In genomic region chr12:123633379-123634141, GRCh38 we compare ENCODE assay signal across 8 cellular contexts. TPM values are rescaled to one million over a fixed set of nuclear protein-coding genes. Genes with fewer than 3 reads are reported as not detected.
DNase-seq lines count a peak whose midpoint lies in the region; ATAC-seq, FAIRE-seq and TF ChIP-seq lines count a peak whose summit lies in the region.

TSS of gene EIF2B1 (minus strand) at chr12:123633686. CDS start at chr12:123633557, 129 bp downstream.
TSS of gene GTF2H3 (plus strand) at chr12:123633829. CDS start at chr12:123633860, 31 bp downstream.

- H3K4me1 ChIP-seq in HUES64 (ENCODE audit: insufficient read depth, low read length) (no peaks in the 10 kb centered on the region), OCI-LY1 (ENCODE audit: insufficient read depth, low read length, severe bottlenecking) (peaks cover 22% of the 10 kb centered on the region)

- H3K4me3 ChIP-seq in HUES64 (ENCODE audit: low read length) (peak within 1 kb of the TSS; percentile 99), OCI-LY1 (ENCODE audit: low read depth, low read length, poor library complexity, severe bottlenecking) (peak within 1 kb of the TSS; percentile 92)

- H3K79me2 ChIP-seq in OCI-LY1 (ENCODE audit: insufficient read depth, low read length): peaks cover 31% of the 10 kb centered on the region

- peak; percentile 93 for ATAC-seq in GM21447 (IDR thresholded peaks at IDR 0.05; ENCODE audit: unreplicated experiment)

- CTCF ChIA-PET in Calu3 (lab: Charles Lee): no interaction called here

- FAIRE-seq in endometrium (lab: Jason Lieb, UNC): peak; percentile 50

- H3K36me3 ChIP-seq in HUES64 (ENCODE audit: insufficient read depth, low read length): peaks cover 28% of the 10 kb centered on the region
- peaks cover 25% of the 10 kb centered on the region for H3K36me3 ChIP-seq in OCI-LY1 (ENCODE audit: insufficient read depth, low read length)

- no peaks in the 10 kb centered on the region for H3F3A ChIP-seq in OCI-LY1 (ENCODE audit: insufficient read depth, low read length)

- H3K9me3 Mint-ChIP-seq in Calu3 (ENCODE audit: low read depth, unreplicated experiment) (no peaks in the 10 kb centered on the region), mesothelial cell of epicardium (no peaks in the 10 kb centered on the region)

- under 1% methylated on average over 52 of the region's 52 CpGs for WGBS in HUES64

- H2AFZ ChIP-seq in OCI-LY1 (ENCODE audit: low read length): no peak within 1 kb of the TSS

- H3K4me3 Mint-ChIP-seq in Calu3 (ENCODE audit: low read depth, unreplicated experiment) (peak within 1 kb of the TSS; percentile 95), mesothelial cell of epicardium (peak within 1 kb of the TSS; percentile 92)

- H3K9ac ChIP-seq in HUES64 (ENCODE audit: low read depth, low read length): peak within 1 kb of the TSS; percentile 99
- H3K9ac ChIP-seq in OCI-LY1 (ENCODE audit: low read length): peak within 1 kb of the TSS; percentile 98

- TF ChIP-seq CTCF in Calu3 (IDR thresholded peaks at IDR 0.05; ENCODE audit: unreplicated experiment) (no peak), OCI-LY1 (IDR thresholded peaks at IDR 0.05; ENCODE audit: low read length) (no peak), mesothelial cell of epicardium (IDR thresholded peaks at IDR 0.05; ENCODE audit: unreplicated experiment) (no peak)

- H3K27ac Mint-ChIP-seq in Calu3 (ENCODE audit: unreplicated experiment) (peak within 1 kb of the TSS; percentile 97), mesothelial cell of epicardium (peak within 1 kb of the TSS; percentile 97)

- DNase-seq in Calu3 (peak; percentile 97), mesothelial cell of epicardium (ENCODE audit: low spot score in 2 of 2, unreplicated experiment in 2 of 2) (peak; percentile 89 to 95)
- DNase-seq in activated CD8-positive, alpha-beta memory T cell treated with anti-CD3 and anti-CD28 coated beads, Interleukin-2, amount 50 U/mL, for 4 hours: peak; percentile 98
- DNase-seq in stimulated activated CD8-positive, alpha-beta memory T cell treated with anti-CD3 and anti-CD28 coated beads, Interleukin-15, amount 100 ng/mL, for 48 hours (ENCODE audit: low read depth in 2 of 2): peak; percentile 96 to 97

- intact Hi-C loops in Calu3 (cut with micrococcal nuclease; ENCODE audit: unreplicated experiment): no loop called here

- H3K9me2 ChIP-seq in OCI-LY1 (ENCODE audit: low read depth, low read length): no peaks in the 10 kb centered on the region

- H3K27me3 Mint-ChIP-seq in Calu3 (ENCODE audit: unreplicated experiment): no peaks in the 10 kb centered on the region
- H3K27me3 Mint-ChIP-seq in mesothelial cell of epicardium (ENCODE audit: low read depth): no peaks in the 10 kb centered on the region

- no peaks in the 10 kb centered on the region for H3K27me3 ChIP-seq in HUES64 (ENCODE audit: insufficient read depth, low read length)
- no peaks in the 10 kb centered on the region for H3K27me3 ChIP-seq in OCI-LY1 (ENCODE audit: insufficient read depth, low read length)

- H3K27ac ChIP-seq in HUES64 (ENCODE audit: low read depth, low read length): peak within 1 kb of the TSS; percentile 82
- peak within 1 kb of the TSS; percentile 24 for H3K27ac ChIP-seq in OCI-LY1 (ENCODE audit: low read depth, low read length, poor library complexity, severe bottlenecking)

- BruUV-seq in Calu3 (replicated peaks; lab: Mats Ljungman, UMichigan): no TSS peak

- H3K4me1 Mint-ChIP-seq in Calu3 (ENCODE audit: low read depth, unreplicated experiment) (peaks cover 20% of the 10 kb centered on the region), mesothelial cell of epicardium (peaks cover 15% of the 10 kb centered on the region)

- H3K4me2 ChIP-seq in OCI-LY1 (ENCODE audit: low read length): peak within 1 kb of the TSS; percentile 91

- no peaks in the 10 kb centered on the region for H4K20me1 ChIP-seq in OCI-LY1 (ENCODE audit: insufficient read depth, low read length)

- H3K36me3 Mint-ChIP-seq in Calu3 (ENCODE audit: insufficient read depth, unreplicated experiment) (peaks cover 50% of the 10 kb centered on the region), mesothelial cell of epicardium (peaks cover 15% of the 10 kb centered on the region)

- H3K9me3 ChIP-seq in HUES64 (ENCODE audit: insufficient read depth, low read depth, low read length) (no peaks in the 10 kb centered on the region), OCI-LY1 (ENCODE audit: low read length) (no peaks in the 10 kb centered on the region)

RNA-seq across cellular contexts. Expression of gene EIF2B1, which starts in this region (rescaled TPM):
- total RNA-seq in Calu3 (2022) (57.0 and 63.6 TPM in 2 replicates), mesothelial cell of epicardium (45.9 to 51.4 TPM (median 50.0 TPM) in 3 replicates)
- 36.5 TPM for polyA plus RNA-seq in HUES64 (2013, experiment 1 of 2)
- polyA plus RNA-seq in HUES64 (2013, experiment 2 of 2): 33.7 TPM

RNA-seq across cellular contexts. Expression of gene GTF2H3, which starts in this region (rescaled TPM):
- total RNA-seq in Calu3 (2022): 59.8 and 66.5 TPM in 2 replicates
- polyA plus RNA-seq in HUES64 (2013, experiment 1 of 2): 19.9 TPM
- 21.0 TPM for polyA plus RNA-seq in HUES64 (2013, experiment 2 of 2)
- 36.1 to 38.7 TPM (median 36.4 TPM) in 3 replicates for total RNA-seq in mesothelial cell of epicardium

Comparison
In these comparisons a context has a peak if more than half of its experiments do, and no peak if none do; other contexts are left out.
1. Peak in every context shown above with its lines: DNase-seq, ATAC-seq, H3K4me3 ChIP-seq and H3K27ac ChIP-seq.